8 cellular contexts compared by ENCODE assay signal in the genomic region with DNA sequence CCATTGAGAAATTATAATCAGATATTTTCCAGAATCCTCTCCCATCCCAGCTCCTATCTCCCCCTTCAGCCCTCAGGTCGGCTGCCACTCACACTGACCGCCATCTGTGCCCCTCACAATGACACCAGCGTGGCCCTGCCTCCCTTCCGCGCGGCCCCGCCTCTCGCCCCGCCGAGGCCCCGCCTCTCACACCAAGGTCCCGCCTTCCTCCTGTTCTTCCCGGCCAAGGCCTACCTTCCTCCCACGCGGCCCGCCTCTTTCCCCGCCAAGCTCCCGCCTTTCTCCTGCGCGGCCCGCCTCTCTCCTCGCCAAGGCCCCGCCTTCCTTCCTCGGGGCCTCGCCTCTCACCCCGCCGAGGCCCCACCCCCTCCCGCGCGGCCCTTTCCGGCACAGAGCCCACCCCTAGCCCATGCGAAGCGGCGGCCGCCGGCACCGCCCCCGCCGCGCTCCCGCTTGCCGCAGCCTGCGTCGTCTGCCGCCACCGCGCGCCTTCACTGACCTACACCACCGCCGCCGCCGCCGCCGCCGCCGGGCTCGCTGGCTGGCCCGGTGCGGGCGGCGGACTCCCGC. TPM values are rescaled to one million over a fixed set of nuclear protein-coding genes. Genes with fewer than 3 reads are reported as not detected.
A peak's percentile ranks its signal among the peaks of the same experiment; 100 is the strongest.
DNase-seq lines count a peak whose midpoint lies in the region; ATAC-seq and TF ChIP-seq lines count a peak whose summit lies in the region.

DNAJC21 (plus strand) TSS at position 410 of the 570 bp plus-strand sequence. CDS start 261 bp downstream, outside the sequence.

- TF ChIP-seq CTCF in MM.1S (IDR thresholded peaks at IDR 0.05; ENCODE audit: low read length) = no peak

- H3K36me3 Mint-ChIP-seq in natural killer cell treated with Interleukin-12 subunit alpha and Interleukin-12 subunit beta and Interleukin-15 and Interleukin-18, amount 100 ng/mL, for 72 hours = peaks cover 8% of the 10 kb centered on the region

- peak; percentile 98 for ATAC-seq in natural killer cell treated with Interleukin-12 subunit alpha and Interleukin-12 subunit beta and Interleukin-15 and Interleukin-18, amount 100 ng/mL, for 72 hours

- H3K27me3 Mint-ChIP-seq in natural killer cell treated with Interleukin-12 subunit alpha and Interleukin-12 subunit beta and Interleukin-15 and Interleukin-18, amount 100 ng/mL, for 72 hours = no peaks in the 10 kb centered on the region

- DNase-seq in ELF-1 (ENCODE audit: low read depth, low spot score) = peak; percentile 99
- peak; percentile 98 for DNase-seq in HCEC 1CT
- peak; percentile 95 for DNase-seq in MM.1S
- DNase-seq in SHP77 treated with DMSO at 0.1 percent for 48 hours (lab: John Stamatoyannopoulos, UW) = peak; percentile 99
- peak; percentile 98 for DNase-seq in activated effector memory CD4-positive, alpha-beta T cell treated with Interleukin-2 at 50 U/mL for 16 hours
- peak; percentile 89 for DNase-seq in fibroblast of peridontal ligament (ENCODE audit: extremely low read depth)
- peak; percentile 99 for DNase-seq in natural killer cell treated with Interleukin-12 subunit alpha and Interleukin-12 subunit beta and Interleukin-15 and Interleukin-18, amount 100 ng/mL, for 72 hours (ENCODE audit: low spot score)
- DNase-seq in stimulated activated naive CD4-positive, alpha-beta T cell treated with Interleukin-2 at 50 U/mL for 16 hours (lab: John Stamatoyannopoulos, UW) = peak; percentile 97

- H3K4me1 ChIP-seq in MM.1S (ENCODE audit: low read length) = peaks cover 11% of the 10 kb centered on the region

- peak within 1 kb of the TSS; percentile 85 for H2AFZ ChIP-seq in MM.1S (ENCODE audit: low read length)

- H3K27ac ChIP-seq in MM.1S (ENCODE audit: low read length) = peak within 1 kb of the TSS; percentile 72

- peak within 1 kb of the TSS; percentile 79 to 97 for H3K27ac Mint-ChIP-seq in natural killer cell treated with Interleukin-12 subunit alpha and Interleukin-12 subunit beta and Interleukin-15 and Interleukin-18, amount 100 ng/mL, for 72 hours

- peaks cover 30% of the 10 kb centered on the region for H3F3A ChIP-seq in MM.1S (ENCODE audit: insufficient read depth, low read length)

- peaks cover 17% of the 10 kb centered on the region for H3K36me3 ChIP-seq in MM.1S (replicated peaks; ENCODE audit: insufficient read depth, low read length)

- H3K27me3 ChIP-seq in MM.1S (replicated peaks; ENCODE audit: insufficient read depth, low read length) = no peaks in the 10 kb centered on the region

- H3K9me2 ChIP-seq in MM.1S (replicated peaks; ENCODE audit: insufficient read depth, low read length) = no peaks in the 10 kb centered on the region

- peaks cover 20 to 29% of the 10 kb centered on the region in 2 donors for H3K4me1 Mint-ChIP-seq in natural killer cell treated with Interleukin-12 subunit alpha and Interleukin-12 subunit beta and Interleukin-15 and Interleukin-18, amount 100 ng/mL, for 72 hours (ENCODE audit: low read depth in 2 of 2)

- no peaks in the 10 kb centered on the region for H4K20me1 ChIP-seq in MM.1S (ENCODE audit: insufficient read depth, low read length)

- peak within 1 kb of the TSS; percentile 85 for H3K4me3 ChIP-seq in MM.1S (ENCODE audit: low read length)

- H3K9me3 ChIP-seq in MM.1S (replicated peaks; ENCODE audit: insufficient read depth, low read length) = no peaks in the 10 kb centered on the region

- H3K9me3 Mint-ChIP-seq in natural killer cell treated with Interleukin-12 subunit alpha and Interleukin-12 subunit beta and Interleukin-15 and Interleukin-18, amount 100 ng/mL, for 72 hours = no peaks in the 10 kb centered on the region

- H3K79me2 ChIP-seq in MM.1S (ENCODE audit: low read length) = peaks cover 49% of the 10 kb centered on the region

- H3K4me2 ChIP-seq in MM.1S (ENCODE audit: low read depth, low read length) = peak within 1 kb of the TSS; percentile 72

- H3K4me3 Mint-ChIP-seq in natural killer cell treated with Interleukin-12 subunit alpha and Interleukin-12 subunit beta and Interleukin-15 and Interleukin-18, amount 100 ng/mL, for 72 hours = peak within 1 kb of the TSS; percentile 74

- peak within 1 kb of the TSS; percentile 86 for H3K9ac ChIP-seq in MM.1S (ENCODE audit: low read length)

RNA-seq across cellular contexts. Expression of gene DNAJC21, which starts in this region (rescaled TPM):
- 10 to 100 TPM; 45.8 to 50.7 TPM for total RNA-seq in natural killer cell treated with Interleukin-12 subunit alpha and Interleukin-12 subunit beta and Interleukin-15 and Interleukin-18, amount 100 ng/mL, for 72 hours

Comparison
In these comparisons a context has a peak if more than half of its experiments do, and no peak if none do; other contexts are left out.
1. Peak in every context shown above with its lines: DNase-seq, ATAC-seq, H3K4me3 ChIP-seq and H3K27ac ChIP-seq.